Comparison of ENCODE assay signal across 10 cellular contexts in the genomic region with DNA sequence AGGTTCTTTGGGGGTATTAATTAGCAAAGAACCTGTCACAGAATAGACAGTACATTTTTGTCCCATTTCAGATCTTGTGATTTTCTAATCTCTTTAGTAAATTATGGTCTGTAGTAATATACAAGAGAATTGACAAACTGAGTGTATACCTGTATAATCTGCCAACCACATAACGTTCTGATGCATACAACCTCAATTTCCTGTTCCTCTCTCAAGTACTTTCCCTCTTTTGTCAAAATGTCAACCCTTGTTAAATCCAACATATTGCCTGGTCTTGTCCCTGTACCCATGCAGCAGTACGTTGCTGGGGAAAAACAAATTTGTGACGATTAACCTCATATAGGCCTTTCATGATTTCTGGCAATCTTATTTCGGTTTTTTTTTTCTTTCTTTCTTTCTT. TPM values are rescaled to one million over a fixed set of nuclear protein-coding genes. Genes with fewer than 3 reads are reported as not detected.
DNase-seq lines count a peak whose midpoint lies in the region; ATAC-seq and TF ChIP-seq lines count a peak whose summit lies in the region.
"Had no signal": no experiment of that assay in that cellular context is flagged by ENCODE, and none has a peak within 500 bp of the region (broad histone marks: within the 10 kb centered on the region; RNA-seq: fewer than 3 reads in every experiment).

No MANE protein-coding gene starts in this region.

- H3K27ac ChIP-seq in cardiac muscle cell (no peak overlapping the region), iPS-18a (ENCODE audit: low read length) (no peak overlapping the region), thymus (ENCODE audit: low read depth) (no peak overlapping the region), adrenal gland (no peak overlapping the region)

- TF ChIP-seq CTCF in cardiac muscle cell (IDR thresholded peaks at IDR 0.05; ENCODE audit: low read depth, low read length) (no peak), adrenal gland (IDR thresholded peaks at IDR 0.05) (no peak)

- intact Hi-C loops in cardiac septum (cut with DNase I) (loop anchor here (2.0 to 5.0 kb wide), 2 partner anchors 113 to 183 kb away; a partner anchor contains a TSS), adrenal gland (cut with DNase I) (no loop called here)

- no peak for ATAC-seq in GM21367 (IDR thresholded peaks at IDR 0.05; ENCODE audit: unreplicated experiment)

- H3K27ac Mint-ChIP-seq in activated CD4-positive, alpha-beta memory T cell treated with anti-CD3 and anti-CD28 coated beads, Interleukin-2, amount 10 ng/mL, durations not matched to agents 7 days and 5 days = peak overlapping the region; percentile 84

- H3K27me3 Mint-ChIP-seq in activated CD4-positive, alpha-beta memory T cell treated with anti-CD3 and anti-CD28 coated beads, Interleukin-2, amount 10 ng/mL, durations not matched to agents 7 days and 5 days = no peaks in the 10 kb centered on the region

- H3K4me1 ChIP-seq in cardiac muscle cell (ENCODE audit: low read depth) (peaks cover 6% of the 10 kb centered on the region), iPS-18a (ENCODE audit: control insufficient read depth, low read depth, low read length) (peaks cover 15% of the 10 kb centered on the region), thymus (ENCODE audit: control insufficient read depth, insufficient read depth, low read length) (peaks cover 26% of the 10 kb centered on the region), adrenal gland (replicated peaks in 1 of 2) (peaks cover 8 to 29% of the 10 kb centered on the region in 2 donors)

- no peak overlapping the region for H3K9ac ChIP-seq in iPS-18a (ENCODE audit: low read length)

- DNase-seq in cardiac muscle cell (ENCODE audit: low read depth in 1 of 2, low spot score in 1 of 2) = no peak
- no peak for DNase-seq in cardiac septum (ENCODE audit: low spot score)
- DNase-seq in activated CD4-positive, alpha-beta memory T cell treated with anti-CD3 and anti-CD28 coated beads, Interleukin-2, amount 10 ng/mL, durations not matched to agents 7 days and 5 days = no peak
- no peak for DNase-seq in epidermal melanocyte (ENCODE audit: insufficient read length, low spot score)
- DNase-seq in adrenal gland = no peak
- DNase-seq: stimulated activated CD4-positive, alpha-beta T cell treated with anti-CD3 and anti-CD28 coated beads, Interleukin-2, amount 100 ng/mL, for 24 hours had no signal

- CTCF ChIA-PET in activated CD4-positive, alpha-beta memory T cell treated with anti-CD3 and anti-CD28 coated beads, Interleukin-2, amount 10 ng/mL, durations not matched to agents 7 days and 5 days (lab: Charles Lee) = interaction anchor here (1.6 to 2.1 kb wide), 2 partner anchors 60 to 336 kb away, joined by 8 to 9 read pairs; no protein-coding TSS in a partner anchor

- H3K36me3 ChIP-seq in cardiac muscle cell = peaks cover 5% of the 10 kb centered on the region
- no peaks in the 10 kb centered on the region for H3K36me3 ChIP-seq in iPS-18a (ENCODE audit: control insufficient read depth, low read depth, low read length)
- H3K36me3 ChIP-seq in thymus (ENCODE audit: control insufficient read depth, insufficient read depth) = peaks cover 9% of the 10 kb centered on the region
- peaks cover 0 to 4% of the 10 kb centered on the region in 2 donors for H3K36me3 ChIP-seq in adrenal gland (replicated peaks in 1 of 2)

- 66% methylated on average over 4 of the region's 4 CpGs for WGBS in thymus
- 72 to 78% (median 78%) methylated on average over 4 of the region's 4 CpGs for WGBS in adrenal gland, 4 donors

- H3K4me3 ChIP-seq in cardiac muscle cell = peak overlapping the region; percentile 92
- peak overlapping the region; percentile 98 for H3K4me3 ChIP-seq in iPS-18a (ENCODE audit: low read length)
- H3K4me3 ChIP-seq in thymus (ENCODE audit: low read length) = peak overlapping the region; percentile 94
- H3K4me3 ChIP-seq in adrenal gland = peak overlapping the region in 1 of 4 donors; percentile 98

- H3K36me3 Mint-ChIP-seq in activated CD4-positive, alpha-beta memory T cell treated with anti-CD3 and anti-CD28 coated beads, Interleukin-2, amount 10 ng/mL, durations not matched to agents 7 days and 5 days (ENCODE audit: low read depth) = peaks cover 22% of the 10 kb centered on the region

- H3K4me3 Mint-ChIP-seq in activated CD4-positive, alpha-beta memory T cell treated with anti-CD3 and anti-CD28 coated beads, Interleukin-2, amount 10 ng/mL, durations not matched to agents 7 days and 5 days = no peak overlapping the region

- peaks cover 24% of the 10 kb centered on the region for H3K4me1 Mint-ChIP-seq in activated CD4-positive, alpha-beta memory T cell treated with anti-CD3 and anti-CD28 coated beads, Interleukin-2, amount 10 ng/mL, durations not matched to agents 7 days and 5 days

- H3K9me3 ChIP-seq in cardiac muscle cell (ENCODE audit: low read depth) (no peaks in the 10 kb centered on the region), iPS-18a (ENCODE audit: control insufficient read depth, low read depth, low read length) (no peaks in the 10 kb centered on the region), thymus (ENCODE audit: control insufficient read depth) (no peaks in the 10 kb centered on the region), adrenal gland (replicated peaks in 1 of 3) (no peaks in the 10 kb centered on the region)

- no peak for TF ChIP-seq POLR2A in adrenal gland (IDR thresholded peaks at IDR 0.05)

- no peaks in the 10 kb centered on the region for H3K27me3 ChIP-seq in cardiac muscle cell
- peaks cover 71% of the 10 kb centered on the region for H3K27me3 ChIP-seq in iPS-18a (ENCODE audit: control insufficient read depth, insufficient read depth, low read length)
- no peaks in the 10 kb centered on the region for H3K27me3 ChIP-seq in thymus (ENCODE audit: control insufficient read depth, insufficient read depth)
- H3K27me3 ChIP-seq in adrenal gland = no peaks in the 10 kb centered on the region

- POLR2A ChIA-PET in activated CD4-positive, alpha-beta memory T cell treated with anti-CD3 and anti-CD28 coated beads, Interleukin-2, amount 10 ng/mL, durations not matched to agents 7 days and 5 days (lab: Charles Lee) = interaction anchor here (1.2 to 3.8 kb wide), 4 partner anchors 10 to 549 kb away, joined by 5 to 18 read pairs (median 7); a partner anchor contains a TSS

- no peaks in the 10 kb centered on the region for H3K9me3 Mint-ChIP-seq in activated CD4-positive, alpha-beta memory T cell treated with anti-CD3 and anti-CD28 coated beads, Interleukin-2, amount 10 ng/mL, durations not matched to agents 7 days and 5 days
- H3K9me3 Mint-ChIP-seq: CD14-positive monocyte had no signal

RNA-seq across cellular contexts. Expression of a gene that starts 1.1 kb away (rescaled TPM):
- total RNA-seq in cardiac muscle cell (18.4 and 21.1 TPM in 2 replicates), cardiac septum (20.7 TPM), adrenal gland (10 to 100 TPM; 20.1 to 40.6 (median 23.2) TPM)
- polyA plus RNA-seq in cardiac muscle cell (34.9 and 40.3 TPM in 2 replicates), thymus (32.4 TPM), adrenal gland (10 to 100 TPM; 39.6 to 81.5 (median 71.2) TPM)
- 10 to 100 TPM; 13.2 to 15.3 TPM for total RNA-seq in activated CD4-positive, alpha-beta memory T cell treated with anti-CD3 and anti-CD28 coated beads, Interleukin-2, amount 10 ng/mL, durations not matched to agents 7 days and 5 days

RNA-seq across cellular contexts. Expression of a gene that starts 1.3 kb away (rescaled TPM):
- 9.1 and 16.3 TPM in 2 replicates for total RNA-seq in cardiac muscle cell
- 7.1 and 13.0 TPM in 2 replicates for polyA plus RNA-seq in cardiac muscle cell
- total RNA-seq in cardiac septum = 8.2 TPM
- 10 to 100 TPM; 42.0 to 46.0 TPM for total RNA-seq in activated CD4-positive, alpha-beta memory T cell treated with anti-CD3 and anti-CD28 coated beads, Interleukin-2, amount 10 ng/mL, durations not matched to agents 7 days and 5 days
- polyA plus RNA-seq in thymus = 32.9 TPM
- total RNA-seq in adrenal gland = 10 to 100 TPM in 3 of 8 donors, 1 to 10 TPM in 5; 6.6 to 20.7 (median 9.6) TPM
- 10 to 100 TPM; 10.6 to 16.5 (median 12.0) TPM for polyA plus RNA-seq in adrenal gland
